In the genomic region with DNA sequence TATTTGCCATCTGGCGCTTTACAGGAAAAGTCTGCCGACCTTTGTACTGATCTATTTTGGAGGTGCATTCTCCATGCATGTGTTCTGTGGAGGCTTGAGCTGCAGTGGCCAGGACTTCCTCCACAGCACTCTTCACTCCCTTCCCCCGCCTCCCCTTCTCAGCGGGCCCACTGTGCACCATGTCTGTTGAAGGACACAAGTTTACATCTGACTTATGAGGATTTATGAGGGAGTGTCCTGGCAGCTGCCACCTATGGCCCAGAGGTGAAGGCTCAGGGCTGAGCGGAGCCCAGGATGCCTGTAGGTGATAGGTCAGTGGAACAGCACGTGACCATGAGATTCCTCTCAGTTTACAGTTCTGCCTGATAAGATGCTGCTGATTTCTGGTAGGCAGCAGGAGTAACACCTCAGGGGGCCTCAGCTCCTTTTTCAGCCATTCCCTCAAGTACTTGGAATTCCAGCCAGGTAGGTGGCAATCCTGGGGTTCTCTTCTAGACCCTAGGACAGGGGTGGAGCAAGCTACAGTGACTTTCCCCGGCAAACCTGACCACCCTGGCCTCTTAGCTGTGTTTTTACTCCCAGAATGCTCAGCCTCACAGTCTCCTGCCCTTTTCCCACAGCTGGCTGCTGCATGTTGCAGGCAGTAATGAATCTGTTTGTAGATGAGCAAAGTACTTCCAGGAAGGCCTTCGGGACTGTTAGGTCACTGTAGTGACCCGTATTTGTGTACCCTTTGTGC, we compare ENCODE assay signal across 13 cellular contexts. TPM values are rescaled to one million over a fixed set of nuclear protein-coding genes. Genes with fewer than 3 reads are reported as not detected.
DNase-seq lines count a peak whose midpoint lies in the region; ATAC-seq, FAIRE-seq and TF ChIP-seq lines count a peak whose summit lies in the region.
"Had no signal": no experiment of that assay in that cellular context is flagged by ENCODE, and none has a peak within 500 bp of the region (broad histone marks: within the 10 kb centered on the region; RNA-seq: fewer than 3 reads in every experiment).

No MANE protein-coding gene starts in this region.

- TF ChIP-seq CTCF in astrocyte (IDR thresholded peaks at IDR 0.05; ENCODE audit: insufficient read depth, low read depth, low read length) = no peak
- 0 out of 2 replicates have a peak, but pooled peaks have one; percentile 30 for TF ChIP-seq CTCF in HepG2 (CRISPR knock-in tag; IDR thresholded peaks at IDR 0.05)
- TF ChIP-seq CTCF in gastrocnemius medialis (IDR thresholded peaks at IDR 0.05 in 4 of 5, conservative IDR thresholded peaks at IDR 0.05 in 1 of 5) = no peak
- TF ChIP-seq CTCF in GM10248 (IDR thresholded peaks at IDR 0.05; ENCODE audit: control extremely low read depth, extremely low read depth, low read depth, missing control alignments) = no peak
- TF ChIP-seq CTCF in left ventricle myocardium inferior (IDR thresholded peaks at IDR 0.05; ENCODE audit: borderline replicate concordance) = no peak

- H3K4me3 ChIP-seq in H7 (ENCODE audit: insufficient read depth, low read depth, low read length) (no peak overlapping the region), astrocyte (ENCODE audit: insufficient read depth, low read depth, low read length) (no peak overlapping the region), HepG2 (replicated peaks in 1 of 3; ENCODE audit: insufficient read depth in 1 of 3, low read depth in 2 of 3, low read length in 3 of 3) (peak overlapping the region; percentile 59 to 73 (median 60)), gastrocnemius medialis (no peak overlapping the region), left ventricle myocardium inferior (no peak overlapping the region)
- H3K4me3 ChIP-seq: GM12878 had no signal

- no peak for FAIRE-seq in astrocyte (lab: Jason Lieb, UNC)
- FAIRE-seq in HepG2 (lab: Jason Lieb, UNC) = peak; percentile 91
- FAIRE-seq: GM12878 had no signal

- peak; percentile 40 to 77; a peak in 2 of 4 replicates for TF ChIP-seq EP300 in HepG2 (IDR thresholded peaks at IDR 0.05; ENCODE audit: low read depth in 2 of 2, low read length in 2 of 2)
- TF ChIP-seq EP300 in HepG2 (CRISPR knock-in tag; IDR thresholded peaks at IDR 0.05; ENCODE audit: borderline replicate concordance) = peak; percentile 73; the same call in 1 of the 2 replicates

- no peaks in the 10 kb centered on the region for H3K79me2 ChIP-seq in astrocyte (ENCODE audit: insufficient read depth, low read length)
- H3K79me2 ChIP-seq in HepG2 (ENCODE audit: insufficient read depth, low read length) = peaks cover 35% of the 10 kb centered on the region

- peaks cover 48% of the 10 kb centered on the region for H3K4me1 Mint-ChIP-seq in astrocyte (ENCODE audit: low read depth, unreplicated experiment)

- H3K27ac Mint-ChIP-seq in astrocyte (ENCODE audit: unreplicated experiment) = no peak overlapping the region

- DNase-seq in H7 = peak; percentile 54
- DNase-seq in astrocyte (ENCODE audit: low read depth) = no peak
- DNase-seq in HepG2 (ENCODE audit: low spot score) = peak; percentile 92
- DNase-seq in gastrocnemius medialis = no peak
- no peak for DNase-seq in GF-D8 (lab: John Stamatoyannopoulos, UW)
- no peak for DNase-seq in GM10248 (ENCODE audit: extremely low spot score)
- DNase-seq in posterior cingulate gyrus = no peak
- DNase-seq in left ventricle myocardium inferior = no peak
- DNase-seq: activated CD8-positive, alpha-beta memory T cell treated with anti-CD3 and anti-CD28 coated beads, Interleukin-2, amount 50 U/mL, for 4 hours; left cardiac atrium; nucleus accumbens; stimulated activated CD4-positive, alpha-beta T cell treated with anti-CD3 and anti-CD28 coated beads, Interleukin-2, amount 100 ng/mL, for 24 hours had no signal

- H3K4me2 ChIP-seq in astrocyte (ENCODE audit: low read length) (peak overlapping the region; percentile 6), HepG2 (ENCODE audit: low read depth, low read length) (peak overlapping the region; percentile 92)

- no TSS peak for BruUV-seq in HepG2 (replicated peaks; lab: Mats Ljungman, UMichigan)

- no peaks in the 10 kb centered on the region for H3K36me3 ChIP-seq in H7 (replicated peaks; ENCODE audit: control insufficient read depth, insufficient read depth, low read length)
- H3K36me3 ChIP-seq in astrocyte (ENCODE audit: insufficient read depth, low read length) = no peaks in the 10 kb centered on the region
- no peaks in the 10 kb centered on the region for H3K36me3 ChIP-seq in HepG2 (replicated peaks in 1 of 2; ENCODE audit: control insufficient read depth in 1 of 2, insufficient read depth in 2 of 2, low read length in 2 of 2)
- H3K36me3 ChIP-seq in gastrocnemius medialis = no peaks in the 10 kb centered on the region
- peaks cover 3% of the 10 kb centered on the region for H3K36me3 ChIP-seq in left ventricle myocardium inferior

- H2AFZ ChIP-seq in astrocyte (ENCODE audit: low read depth, low read length) = peak overlapping the region; percentile 15
- H2AFZ ChIP-seq in HepG2 (ENCODE audit: low read length) = no peak overlapping the region

- H4K20me1 ChIP-seq in astrocyte (ENCODE audit: insufficient read depth, low read length) (no peaks in the 10 kb centered on the region), HepG2 (ENCODE audit: insufficient read depth, low read length) (no peaks in the 10 kb centered on the region)

- no peaks in the 10 kb centered on the region for H3K36me3 Mint-ChIP-seq in astrocyte (ENCODE audit: low read depth, unreplicated experiment)

- TF ChIP-seq POLR2A in HepG2 (IDR thresholded peaks at IDR 0.05; ENCODE audit: insufficient read depth in 1 of 2, low read depth in 2 of 2, low read length in 2 of 2) (no peak; a peak in 1 of 4 replicates), gastrocnemius medialis (IDR thresholded peaks at IDR 0.05) (no peak)

- H3K27me3 ChIP-seq in H7 (ENCODE audit: control insufficient read depth, insufficient read depth, low read length) (no peaks in the 10 kb centered on the region), astrocyte (ENCODE audit: insufficient read depth, low read length) (peaks cover 6% of the 10 kb centered on the region), HepG2 (ENCODE audit: control insufficient read depth in 1 of 2, insufficient read depth in 2 of 2, low read length in 2 of 2) (no peaks in the 10 kb centered on the region), gastrocnemius medialis (no peaks in the 10 kb centered on the region), left ventricle myocardium inferior (ENCODE audit: low read depth) (no peaks in the 10 kb centered on the region)

- no peaks in the 10 kb centered on the region for H3K9me3 Mint-ChIP-seq in astrocyte (ENCODE audit: unreplicated experiment)

- H3K9ac ChIP-seq in astrocyte (ENCODE audit: low read length) (no peak overlapping the region), HepG2 (ENCODE audit: insufficient read depth, low read depth, low read length) (peak overlapping the region; percentile 69)

- CTCF ChIA-PET in HepG2 (lab: Yijun Ruan, JAX; ENCODE audit: low intra/inter-chr PET ratio, low total read pairs) (interaction anchor here (3.6 kb wide), 1 partner anchor 83 kb away, joined by 31 read pairs; no protein-coding TSS in a partner anchor), GM10248 (lab: Yijun Ruan, JAX) (interaction anchor here (0.6 to 1.9 kb wide), 5 partner anchors 10 to 121 kb away, joined by 3 to 8 read pairs (median 4); no protein-coding TSS in a partner anchor)

- no peak overlapping the region for H3K4me3 Mint-ChIP-seq in astrocyte (ENCODE audit: unreplicated experiment)

- H3K27me3 Mint-ChIP-seq in astrocyte (ENCODE audit: low read depth, unreplicated experiment) = peaks cover 31% of the 10 kb centered on the region

- WGBS in HepG2 (ENCODE audit: low lambda C conversion rate) = 5% methylated on average over 5 of the region's 9 CpGs

- H3K9me3 ChIP-seq in astrocyte (ENCODE audit: insufficient read depth, low read depth, low read length) (no peaks in the 10 kb centered on the region), HepG2 (ENCODE audit: low read length) (no peaks in the 10 kb centered on the region), gastrocnemius medialis (no peaks in the 10 kb centered on the region), left ventricle myocardium inferior (replicated peaks) (no peaks in the 10 kb centered on the region)

- intact Hi-C loops in HepG2 (cut with micrococcal nuclease; ENCODE audit: unreplicated experiment) = loop anchor here (1.0 to 2.0 kb wide), 3 partner anchors 27 to 83 kb away; no protein-coding TSS in a partner anchor
- intact Hi-C loops in gastrocnemius medialis (cut with DNase I; ENCODE audit: low total_unique reads) = loop anchor here (10.0 kb wide), 1 partner anchor 959 kb away; a partner anchor contains a TSS
- intact Hi-C loops in posterior cingulate gyrus (cut with DNase I) = no loop called here
- intact Hi-C loops in left ventricle myocardium inferior (cut with micrococcal nuclease) = loop anchor here (10.0 kb wide), 1 partner anchor 81 kb away; no protein-coding TSS in a partner anchor

- TF ChIP-seq RAD21 in HepG2 (CRISPR knock-in tag; IDR thresholded peaks at IDR 0.05) = 0 out of 2 replicates have a peak, but pooled peaks have one; percentile 4

- POLR2A ChIA-PET in HepG2 (lab: Yijun Ruan, JAX) (interaction anchor here (0.8 to 6.0 kb wide), 12 partner anchors 8 to 96 kb away, joined by 3 to 115 read pairs (median 4); no protein-coding TSS in a partner anchor), GM10248 (lab: Yijun Ruan, JAX) (no interaction called here)

- in situ Hi-C loops in HepG2 (cut with HindIII; ENCODE audit: extremely low pct_ligation_motif_present, low pct_unique_long_range_greater_than_20kb) = loop anchor here (5.0 kb wide), 2 partner anchors 39 to 79 kb away; no protein-coding TSS in a partner anchor
- in situ Hi-C loops in gastrocnemius medialis (cut with MboI; ENCODE audit: low sequenced_read_pairs in 4 of 4) = loop anchor here (5.0 to 10.0 kb wide), 2 partner anchors 79 to 81 kb away; no protein-coding TSS in a partner anchor

- peaks cover 32% of the 10 kb centered on the region for H3K4me1 ChIP-seq in astrocyte (ENCODE audit: insufficient read depth, low read length)
- peaks cover 81% of the 10 kb centered on the region for H3K4me1 ChIP-seq in HepG2 (ENCODE audit: insufficient read depth, low read length)
- peaks cover 64 to 79% of the 10 kb centered on the region in 2 donors for H3K4me1 ChIP-seq in gastrocnemius medialis
- peaks cover 49% of the 10 kb centered on the region for H3K4me1 ChIP-seq in left ventricle myocardium inferior

- H3K27ac ChIP-seq in astrocyte (ENCODE audit: low read depth, low read length) (no peak overlapping the region), HepG2 (ENCODE audit: extremely low read length, insufficient read depth, low read length) (peak overlapping the region; percentile 89), gastrocnemius medialis (peak overlapping the region; percentile 26 to 96 (median 64)), left ventricle myocardium inferior (replicated peaks) (no peak overlapping the region)

- ATAC-seq in HepG2 (peak; percentile 76), gastrocnemius medialis (no peak)
- ATAC-seq: GM12878, left cardiac atrium had no signal

RNA-seq across cellular contexts. Expression of a gene that starts 59.9 kb away (rescaled TPM):
- total RNA-seq in H7 (2014; rRNA removed; shearing (Covaris generic)) = 6.9 and 9.4 TPM in 2 replicates
- total RNA-seq in astrocyte (1.8 and 2.4 TPM in 2 replicates), HepG2 (2016; rRNA removed; fragmentation: Illumina TruSeq; extraction: Trizol) (15.0 and 15.8 TPM in 2 replicates), gastrocnemius medialis (10 to 100 TPM; 10.5 to 33.5 (median 25.4) TPM), left ventricle myocardium inferior (19.2 TPM)
- total RNA-seq in HepG2 (2016; cell fraction: cytosol; rRNA removed; fragmentation: Illumina TruSeq; extraction: Trizol; ENCODE audit: low read depth) = 10.1 and 10.8 TPM in 2 replicates
- total RNA-seq in HepG2 (2016; cell fraction: insoluble cytoplasmic fraction; rRNA removed; fragmentation: Illumina TruSeq; extraction: Trizol) = 15.1 and 19.3 TPM in 2 replicates
- total RNA-seq in HepG2 (2016; cell fraction: membrane; rRNA removed; fragmentation: Illumina TruSeq; extraction: Trizol) = 9.3 and 12.0 TPM in 2 replicates
- total RNA-seq in HepG2 (2016; cell fraction: nucleus; rRNA removed; fragmentation: Illumina TruSeq; extraction: Trizol) = 22.7 and 24.0 TPM in 2 replicates
- polyA plus RNA-seq in HepG2 (2011; rRNA removed) = 41.6 and 52.5 TPM in 2 replicates
- polyA plus RNA-seq in HepG2 (2011; cell fraction: cytosol; rRNA removed) = 21.9 and 27.8 TPM in 2 replicates
- polyA plus RNA-seq in HepG2 (2011; cell fraction: nucleus; rRNA removed) = 94.0 and 96.1 TPM in 2 replicates
- polyA plus RNA-seq in HepG2 (2012) = 27.5 and 36.7 TPM in 2 replicates
- polyA plus RNA-seq in HepG2 (2016; cell fraction: cytosol; fragmentation: Illumina TruSeq; extraction: Trizol; ENCODE audit: low read depth) = 2.4 and 2.9 TPM in 2 replicates
- 9.9 and 13.6 TPM in 2 replicates for polyA plus RNA-seq in HepG2 (2016; cell fraction: insoluble cytoplasmic fraction; fragmentation: Illumina TruSeq; extraction: Trizol; ENCODE audit: low read depth)
- polyA plus RNA-seq in HepG2 (2016; cell fraction: membrane; fragmentation: Illumina TruSeq; extraction: Trizol; ENCODE audit: low read depth) = 4.7 and 5.9 TPM in 2 replicates
- 17.2 and 18.8 TPM in 2 replicates for polyA plus RNA-seq in HepG2 (2016; cell fraction: nucleus; fragmentation: Illumina TruSeq; extraction: Trizol; ENCODE audit: insufficient read depth, low read depth)
- 32.4 and 88.1 TPM in 2 replicates for polyA minus RNA-seq in HepG2 (2011; rRNA and poly(A)+ RNA removed; ENCODE audit: low replicate concordance)
- 34.5 and 36.9 TPM in 2 replicates for polyA minus RNA-seq in HepG2 (2011; cell fraction: cytosol; rRNA and poly(A)+ RNA removed)
- 174 and 179 TPM in 2 replicates for polyA minus RNA-seq in HepG2 (2011; cell fraction: nucleus; rRNA and poly(A)+ RNA removed)

Comparison
In these comparisons a context has a peak if more than half of its experiments do, and no peak if none do; other contexts are left out.
1. DNase-seq: peak in H7 (single experiment) and HepG2 (single experiment); none in astrocyte (single experiment), gastrocnemius medialis (0 of 2), GF-D8 (single experiment), GM10248 (single experiment), posterior cingulate gyrus (0 of 10) and left ventricle myocardium inferior (single experiment).
2. H3K4me3 ChIP-seq: peak in HepG2 (3 of 3); none in H7 (single experiment), astrocyte (single experiment), gastrocnemius medialis (0 of 4) and left ventricle myocardium inferior (single experiment).
3. H3K27ac ChIP-seq: peak in HepG2 (single experiment) and gastrocnemius medialis (4 of 4); none in astrocyte (single experiment) and left ventricle myocardium inferior (single experiment).